In genomic region chr10:114357591-114357990, GRCh38 we compare ENCODE assay signal across 22 cellular contexts. TPM values are rescaled to one million over a fixed set of nuclear protein-coding genes. Genes with fewer than 3 reads are reported as not detected.
A peak's percentile ranks its signal among the peaks of the same experiment; 100 is the strongest.
DNase-seq lines count a peak whose midpoint lies in the region; ATAC-seq and TF ChIP-seq lines count a peak whose summit lies in the region.
"Had no signal": no experiment of that assay in that cellular context is flagged by ENCODE, and none has a peak within 500 bp of the region (broad histone marks: within the 10 kb centered on the region; RNA-seq: fewer than 3 reads in every experiment).

No MANE protein-coding gene starts in this region.

- intact Hi-C loops in left ventricle myocardium inferior (cut with micrococcal nuclease) (no loop called here), head of caudate nucleus (cut with DNase I) (no loop called here)

- H3K4me3 Mint-ChIP-seq in nephron = no peak overlapping the region
- H3K4me3 Mint-ChIP-seq in stimulated activated naive B cell treated with anti-CD40 and anti-IgM and Interleukin-4, amounts not matched to agents 10 μg/mL and 1 μg/mL and 100 μg/mL, for 72 hours = no peak overlapping the region
- H3K4me3 Mint-ChIP-seq in activated CD8-positive, alpha-beta memory T cell treated with anti-CD3 and anti-CD28 coated beads, Interleukin-2, amount 10 ng/mL, durations not matched to agents 7 days and 5 days = no peak overlapping the region
- H3K4me3 Mint-ChIP-seq: activated naive CD8-positive, alpha-beta T cell treated with anti-CD3 and anti-CD28 coated beads, Interleukin-2, amount 10 ng/mL, durations not matched to agents 7 days and 5 days; GM23338; neural crest cell; WTC11 had no signal

- no peaks in the 10 kb centered on the region for H3K36me3 ChIP-seq in left ventricle myocardium inferior
- no peaks in the 10 kb centered on the region for H3K36me3 ChIP-seq in right atrium auricular region
- H3K36me3 ChIP-seq: brain microvascular endothelial cell had no signal

- peaks cover 68% of the 10 kb centered on the region for H3K4me1 Mint-ChIP-seq in nephron
- peaks cover 6% of the 10 kb centered on the region in 2 donors for H3K4me1 Mint-ChIP-seq in stimulated activated naive B cell treated with anti-CD40 and anti-IgM and Interleukin-4, amounts not matched to agents 10 μg/mL and 1 μg/mL and 100 μg/mL, for 72 hours
- H3K4me1 Mint-ChIP-seq in activated CD8-positive, alpha-beta memory T cell treated with anti-CD3 and anti-CD28 coated beads, Interleukin-2, amount 10 ng/mL, durations not matched to agents 7 days and 5 days = peaks cover 9% of the 10 kb centered on the region

- no peaks in the 10 kb centered on the region for H3K36me3 Mint-ChIP-seq in nephron (ENCODE audit: low read depth)
- H3K36me3 Mint-ChIP-seq in stimulated activated naive B cell treated with anti-CD40 and anti-IgM and Interleukin-4, amounts not matched to agents 10 μg/mL and 1 μg/mL and 100 μg/mL, for 72 hours = no peaks in the 10 kb centered on the region
- no peaks in the 10 kb centered on the region for H3K36me3 Mint-ChIP-seq in activated CD8-positive, alpha-beta memory T cell treated with anti-CD3 and anti-CD28 coated beads, Interleukin-2, amount 10 ng/mL, durations not matched to agents 7 days and 5 days
- H3K36me3 Mint-ChIP-seq: activated naive CD8-positive, alpha-beta T cell treated with anti-CD3 and anti-CD28 coated beads, Interleukin-2, amount 10 ng/mL, durations not matched to agents 7 days and 5 days; WTC11 had no signal

- H3K4me3 ChIP-seq in left ventricle myocardium inferior (no peak overlapping the region), right atrium auricular region (no peak overlapping the region)
- H3K4me3 ChIP-seq: GM23338, mucosa of descending colon had no signal

- peak overlapping the region; percentile 63 to 82 (median 66) for H3K27ac Mint-ChIP-seq in nephron
- H3K27ac Mint-ChIP-seq in stimulated activated naive B cell treated with anti-CD40 and anti-IgM and Interleukin-4, amounts not matched to agents 10 μg/mL and 1 μg/mL and 100 μg/mL, for 72 hours = no peak overlapping the region
- no peak overlapping the region for H3K27ac Mint-ChIP-seq in activated CD8-positive, alpha-beta memory T cell treated with anti-CD3 and anti-CD28 coated beads, Interleukin-2, amount 10 ng/mL, durations not matched to agents 7 days and 5 days
- H3K27ac Mint-ChIP-seq: activated naive CD8-positive, alpha-beta T cell treated with anti-CD3 and anti-CD28 coated beads, Interleukin-2, amount 10 ng/mL, durations not matched to agents 7 days and 5 days; GM23338; WTC11 had no signal

- H3K9me3 ChIP-seq in left ventricle myocardium inferior (replicated peaks) (no peaks in the 10 kb centered on the region), right atrium auricular region (no peaks in the 10 kb centered on the region)
- H3K9me3 ChIP-seq: mucosa of descending colon had no signal

- H3K27ac ChIP-seq in left ventricle myocardium inferior (replicated peaks) = peak overlapping the region; percentile 11
- H3K27ac ChIP-seq in right atrium auricular region = no peak overlapping the region
- H3K27ac ChIP-seq: brain microvascular endothelial cell had no signal

- no peaks in the 10 kb centered on the region for H3K27me3 Mint-ChIP-seq in nephron (ENCODE audit: low read depth)
- H3K27me3 Mint-ChIP-seq in stimulated activated naive B cell treated with anti-CD40 and anti-IgM and Interleukin-4, amounts not matched to agents 10 μg/mL and 1 μg/mL and 100 μg/mL, for 72 hours = peaks cover 0 to 18% of the 10 kb centered on the region in 2 donors
- H3K27me3 Mint-ChIP-seq in activated CD8-positive, alpha-beta memory T cell treated with anti-CD3 and anti-CD28 coated beads, Interleukin-2, amount 10 ng/mL, durations not matched to agents 7 days and 5 days = peaks cover 29% of the 10 kb centered on the region

- CTCF ChIA-PET in activated CD8-positive, alpha-beta memory T cell treated with anti-CD3 and anti-CD28 coated beads, Interleukin-2, amount 10 ng/mL, durations not matched to agents 7 days and 5 days (lab: Charles Lee) = no interaction called here

- H3K4me1 ChIP-seq in left ventricle myocardium inferior (peaks cover 13% of the 10 kb centered on the region), right atrium auricular region (peaks cover 0 to 8% of the 10 kb centered on the region in 2 donors)

- no peaks in the 10 kb centered on the region for H3K9me3 Mint-ChIP-seq in nephron
- peaks cover 0 to 2% of the 10 kb centered on the region in 2 donors for H3K9me3 Mint-ChIP-seq in stimulated activated naive B cell treated with anti-CD40 and anti-IgM and Interleukin-4, amounts not matched to agents 10 μg/mL and 1 μg/mL and 100 μg/mL, for 72 hours
- H3K9me3 Mint-ChIP-seq in activated CD8-positive, alpha-beta memory T cell treated with anti-CD3 and anti-CD28 coated beads, Interleukin-2, amount 10 ng/mL, durations not matched to agents 7 days and 5 days (ENCODE audit: low read depth) = no peaks in the 10 kb centered on the region
- H3K9me3 Mint-ChIP-seq: GM23338, neural crest cell had no signal

- no peak for TF ChIP-seq CTCF in left ventricle myocardium inferior (IDR thresholded peaks at IDR 0.05; ENCODE audit: borderline replicate concordance)
- no peak for TF ChIP-seq CTCF in right atrium auricular region (IDR thresholded peaks at IDR 0.05)
- TF ChIP-seq CTCF in nephron (IDR thresholded peaks at IDR 0.05; ENCODE audit: unreplicated experiment in 3 of 3) = no peak

- peak; percentile 36 for ATAC-seq in stimulated activated naive B cell treated with anti-CD40 and anti-IgM and Interleukin-4, amounts not matched to agents 10 μg/mL and 1 μg/mL and 100 μg/mL, for 72 hours (replicated peaks)
- ATAC-seq in activated CD8-positive, alpha-beta memory T cell treated with anti-CD3 and anti-CD28 coated beads, Interleukin-2, amount 10 ng/mL, durations not matched to agents 7 days and 5 days = no peak
- ATAC-seq: GM23338, mucosa of descending colon, Right ventricle myocardium inferior, WTC11 had no signal

- H3K27me3 ChIP-seq in left ventricle myocardium inferior (ENCODE audit: low read depth) (peaks cover 7% of the 10 kb centered on the region), right atrium auricular region (no peaks in the 10 kb centered on the region)
- H3K27me3 ChIP-seq: brain microvascular endothelial cell had no signal

- DNase-seq in left ventricle myocardium inferior (no peak), right atrium auricular region (ENCODE audit: low spot score) (no peak), iPS-NIHi11 (ENCODE audit: low spot score) (no peak), head of caudate nucleus (no peak)
- no peak for DNase-seq in stimulated activated naive B cell treated with anti-CD40 and anti-IgM and Interleukin-4, amounts not matched to agents 10 μg/mL and 1 μg/mL and 100 μg/mL, for 72 hours
- no peak for DNase-seq in stimulated activated CD4-positive, alpha-beta T cell treated with anti-CD3 and anti-CD28 coated beads, Interleukin-4, amount 100 ng/mL, for 1 hour
- DNase-seq in activated CD8-positive, alpha-beta memory T cell treated with anti-CD3 and anti-CD28 coated beads, Interleukin-2, amount 10 ng/mL, durations not matched to agents 7 days and 5 days = no peak
- DNase-seq: activated CD8-positive, alpha-beta memory T cell treated with anti-CD3 and anti-CD28 coated beads, Interleukin-2, amount 50 U/mL, for 48 hours; activated naive CD8-positive, alpha-beta T cell treated with anti-CD3 and anti-CD28 coated beads, Interleukin-2, amount 10 ng/mL, durations not matched to agents 7 days and 5 days; brain microvascular endothelial cell; DMS53; effector CD4-positive, alpha-beta T cell; mucosa of descending colon; NCI-H1436; NCI-H446 treated with DMSO at 0.1 percent for 48 hours; stimulated activated CD4-positive, alpha-beta T cell treated with anti-CD3 and anti-CD28 coated beads, Interleukin-1b, Interleukin-23, amount 100 ng/mL, for 48 hours; T1000 had no signal

RNA-seq across cellular contexts. Expression of gene AFAP1L2, which starts 46.7 kb away (rescaled TPM):
- total RNA-seq in left ventricle myocardium inferior (7.0 TPM), right atrium auricular region (1 to 10 TPM; 5.8 to 6.3 TPM)
- total RNA-seq in activated CD8-positive, alpha-beta memory T cell treated with anti-CD3 and anti-CD28 coated beads, Interleukin-2, amount 10 ng/mL, durations not matched to agents 7 days and 5 days = 10 to 100 TPM in 1 of 2 experiments, 1 to 10 TPM in 1; 4.0 to 67.4 TPM

Comparison
In these comparisons a context has a peak if more than half of its experiments do, and no peak if none do; other contexts are left out.
1. H3K27ac Mint-ChIP-seq: peak in nephron (3 of 3); none in stimulated activated naive B cell treated with anti-CD40 and anti-IgM and Interleukin-4, amounts not matched to agents 10 μg/mL and 1 μg/mL and 100 μg/mL, for 72 hours (single experiment) and activated CD8-positive, alpha-beta memory T cell treated with anti-CD3 and anti-CD28 coated beads, Interleukin-2, amount 10 ng/mL, durations not matched to agents 7 days and 5 days (single experiment).